1 cellular context compared by ENCODE assay signal in genomic region chr17:72556944-72557826, GRCh38.
TF ChIP-seq lines count a peak whose summit lies in the region.

No MANE protein-coding gene starts in this region.

TF ChIP-seq in HEK293, 187 proteins besides CTCF, POLR2A, EP300 and RAD21 (continued from another document):
- TF ChIP-seq, protein P1, sequence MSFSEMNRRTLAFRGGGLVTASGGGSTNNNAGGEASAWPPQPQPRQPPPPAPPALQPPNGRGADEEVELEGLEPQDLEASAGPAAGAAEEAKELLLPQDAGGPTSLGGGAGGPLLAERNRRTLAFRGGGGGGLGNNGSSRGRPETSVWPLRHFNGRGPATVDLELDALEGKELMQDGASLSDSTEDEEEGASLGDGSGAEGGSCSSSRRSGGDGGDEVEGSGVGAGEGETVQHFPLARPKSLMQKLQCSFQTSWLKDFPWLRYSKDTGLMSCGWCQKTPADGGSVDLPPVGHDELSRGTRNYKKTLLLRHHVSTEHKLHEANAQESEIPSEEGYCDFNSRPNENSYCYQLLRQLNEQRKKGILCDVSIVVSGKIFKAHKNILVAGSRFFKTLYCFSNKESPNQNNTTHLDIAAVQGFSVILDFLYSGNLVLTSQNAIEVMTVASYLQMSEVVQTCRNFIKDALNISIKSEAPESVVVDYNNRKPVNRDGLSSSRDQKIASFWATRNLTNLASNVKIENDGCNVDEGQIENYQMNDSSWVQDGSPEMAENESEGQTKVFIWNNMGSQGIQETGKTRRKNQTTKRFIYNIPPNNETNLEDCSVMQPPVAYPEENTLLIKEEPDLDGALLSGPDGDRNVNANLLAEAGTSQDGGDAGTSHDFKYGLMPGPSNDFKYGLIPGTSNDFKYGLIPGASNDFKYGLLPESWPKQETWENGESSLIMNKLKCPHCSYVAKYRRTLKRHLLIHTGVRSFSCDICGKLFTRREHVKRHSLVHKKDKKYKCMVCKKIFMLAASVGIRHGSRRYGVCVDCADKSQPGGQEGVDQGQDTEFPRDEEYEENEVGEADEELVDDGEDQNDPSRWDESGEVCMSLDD (tag by site-specific recombination; IDR thresholded peaks at IDR 0.05): no peak
- TF ChIP-seq ZNF530 (tag by site-specific recombination; IDR thresholded peaks at IDR 0.05; ENCODE audit: low read depth) (no peak), KLF10 (tag by site-specific recombination; IDR thresholded peaks at IDR 0.05) (no peak), ZNF521 (tag by site-specific recombination; IDR thresholded peaks at IDR 0.05) (peak; percentile 94; the same call in 1 of the 2 replicates), ZNF292 (tag by site-specific recombination; IDR thresholded peaks at IDR 0.05; ENCODE audit: borderline replicate concordance, low read depth) (no peak), ZNF157 (tag by site-specific recombination; IDR thresholded peaks at IDR 0.05) (no peak)
- TF ChIP-seq, protein P2, sequence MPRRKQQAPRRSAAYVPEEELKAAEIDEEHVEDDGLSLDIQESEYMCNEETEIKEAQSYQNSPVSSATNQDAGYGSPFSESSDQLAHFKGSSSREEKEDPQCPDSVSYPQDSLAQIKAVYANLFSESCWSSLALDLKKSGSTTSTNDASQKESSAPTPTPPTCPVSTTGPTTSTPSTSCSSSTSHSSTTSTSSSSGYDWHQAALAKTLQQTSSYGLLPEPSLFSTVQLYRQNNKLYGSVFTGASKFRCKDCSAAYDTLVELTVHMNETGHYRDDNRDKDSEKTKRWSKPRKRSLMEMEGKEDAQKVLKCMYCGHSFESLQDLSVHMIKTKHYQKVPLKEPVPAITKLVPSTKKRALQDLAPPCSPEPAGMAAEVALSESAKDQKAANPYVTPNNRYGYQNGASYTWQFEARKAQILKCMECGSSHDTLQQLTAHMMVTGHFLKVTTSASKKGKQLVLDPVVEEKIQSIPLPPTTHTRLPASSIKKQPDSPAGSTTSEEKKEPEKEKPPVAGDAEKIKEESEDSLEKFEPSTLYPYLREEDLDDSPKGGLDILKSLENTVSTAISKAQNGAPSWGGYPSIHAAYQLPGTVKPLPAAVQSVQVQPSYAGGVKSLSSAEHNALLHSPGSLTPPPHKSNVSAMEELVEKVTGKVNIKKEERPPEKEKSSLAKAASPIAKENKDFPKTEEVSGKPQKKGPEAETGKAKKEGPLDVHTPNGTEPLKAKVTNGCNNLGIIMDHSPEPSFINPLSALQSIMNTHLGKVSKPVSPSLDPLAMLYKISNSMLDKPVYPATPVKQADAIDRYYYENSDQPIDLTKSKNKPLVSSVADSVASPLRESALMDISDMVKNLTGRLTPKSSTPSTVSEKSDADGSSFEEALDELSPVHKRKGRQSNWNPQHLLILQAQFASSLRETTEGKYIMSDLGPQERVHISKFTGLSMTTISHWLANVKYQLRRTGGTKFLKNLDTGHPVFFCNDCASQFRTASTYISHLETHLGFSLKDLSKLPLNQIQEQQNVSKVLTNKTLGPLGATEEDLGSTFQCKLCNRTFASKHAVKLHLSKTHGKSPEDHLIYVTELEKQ (tag by site-specific recombination; IDR thresholded peaks at IDR 0.05; ENCODE audit: borderline replicate concordance): no peak
- TF ChIP-seq, protein P3, sequence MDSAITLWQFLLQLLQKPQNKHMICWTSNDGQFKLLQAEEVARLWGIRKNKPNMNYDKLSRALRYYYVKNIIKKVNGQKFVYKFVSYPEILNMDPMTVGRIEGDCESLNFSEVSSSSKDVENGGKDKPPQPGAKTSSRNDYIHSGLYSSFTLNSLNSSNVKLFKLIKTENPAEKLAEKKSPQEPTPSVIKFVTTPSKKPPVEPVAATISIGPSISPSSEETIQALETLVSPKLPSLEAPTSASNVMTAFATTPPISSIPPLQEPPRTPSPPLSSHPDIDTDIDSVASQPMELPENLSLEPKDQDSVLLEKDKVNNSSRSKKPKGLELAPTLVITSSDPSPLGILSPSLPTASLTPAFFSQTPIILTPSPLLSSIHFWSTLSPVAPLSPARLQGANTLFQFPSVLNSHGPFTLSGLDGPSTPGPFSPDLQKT (IDR thresholded peaks at IDR 0.05; ENCODE audit: borderline replicate concordance, low read depth, low read length): no peak
